In the genomic region with DNA sequence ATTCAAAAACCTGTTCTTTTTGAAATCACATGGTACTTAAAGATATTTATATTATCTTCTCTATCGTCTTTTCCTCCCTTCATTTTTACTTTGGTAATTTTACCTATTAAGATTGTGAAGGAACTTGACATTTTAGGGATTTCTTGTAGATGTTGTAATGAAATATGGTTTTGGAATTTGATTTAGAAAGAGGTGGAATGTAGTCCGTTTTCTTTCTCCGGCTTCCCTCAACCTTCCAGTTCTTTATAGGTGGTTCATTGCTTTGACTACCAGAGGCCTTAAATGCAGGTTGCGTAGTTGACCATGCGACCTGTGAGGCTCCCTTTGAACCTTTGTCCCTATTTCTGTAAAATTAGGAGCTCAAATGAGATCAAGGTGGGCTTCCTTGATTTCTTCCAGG, we compare ENCODE assay signal across 36 cellular contexts.
"Had no signal": no experiment of that assay in that cellular context is flagged by ENCODE, and none has a peak within 500 bp of the region (broad histone marks: within the 10 kb centered on the region; RNA-seq: fewer than 3 reads in every experiment).

No MANE protein-coding gene starts in this region.

- H3K36me3 Mint-ChIP-seq: activated CD4-positive, alpha-beta memory T cell treated with anti-CD3 and anti-CD28 coated beads for 36 hours; brain had no signal

- H3K4me3 Mint-ChIP-seq: activated B cell treated with CpG ODN at 0.5 μM for 24 hours; activated CD4-positive, alpha-beta memory T cell treated with anti-CD3 and anti-CD28 coated beads for 36 hours; activated naive CD4-positive, alpha-beta T cell treated with anti-CD3 and anti-CD28 coated beads for 36 hours; activated naive CD8-positive, alpha-beta T cell; activated naive CD8-positive, alpha-beta T cell treated with anti-CD3 and anti-CD28 coated beads, Interleukin-2, amount 50 U/mL, for 24 hours; activated T-cell treated with anti-CD3 and anti-CD28 coated beads, Interleukin-2, amount 50 U/mL, for 72 hours; activated T-helper 17 cell treated with anti-CD3 and anti-CD28 coated beads, Interleukin-2, amount 50 U/mL, for 72 hours; brain had no signal

- H3K36me3 ChIP-seq: Peyer's patch had no signal

- FAIRE-seq: bronchial epithelial cell, K562 had no signal

- H3K4me3 ChIP-seq: K562, Peyer's patch had no signal

- H3K27me3 Mint-ChIP-seq: activated CD4-positive, alpha-beta memory T cell treated with anti-CD3 and anti-CD28 coated beads for 36 hours; activated naive CD8-positive, alpha-beta T cell; activated naive CD8-positive, alpha-beta T cell treated with anti-CD3 and anti-CD28 coated beads, Interleukin-2, amount 50 U/mL, for 24 hours; activated T-helper 17 cell treated with anti-CD3 and anti-CD28 coated beads, Interleukin-2, amount 50 U/mL, for 72 hours had no signal

- ATAC-seq: activated naive CD8-positive, alpha-beta T cell treated with anti-CD3 and anti-CD28 coated beads, Interleukin-2, amount 50 U/mL, for 24 hours; activated T-cell treated with anti-CD3 and anti-CD28 coated beads, Interleukin-2, amount 50 U/mL, for 72 hours; activated T-helper 17 cell treated with anti-CD3 and anti-CD28 coated beads, Interleukin-2, amount 50 U/mL, for 72 hours; K562; PC-3 had no signal

- H3K27ac Mint-ChIP-seq: activated B cell treated with CpG ODN at 0.5 μM for 24 hours; activated CD4-positive, alpha-beta memory T cell treated with anti-CD3 and anti-CD28 coated beads for 36 hours; activated T-helper 17 cell treated with anti-CD3 and anti-CD28 coated beads, Interleukin-2, amount 50 U/mL, for 72 hours had no signal

- H3K27ac ChIP-seq: Peyer's patch had no signal

- DNase-seq: activated B cell treated with CpG ODN at 0.5 μM for 24 hours; activated CD4-positive, alpha-beta memory T cell treated with anti-CD3 and anti-CD28 coated beads for 36 hours; activated CD4-positive, alpha-beta T cell treated with anti-CD3 and anti-CD28 coated beads for 4 hours; activated CD4-positive, alpha-beta T cell treated with anti-CD3 and anti-CD28 coated beads, Interleukin-2, amount 50 U/mL, for 1 hour; activated CD4-positive, CD25-positive, alpha-beta regulatory T cell treated with anti-CD3 and anti-CD28 coated beads, Interleukin-2, amount 50 U/mL, for 72 hours; activated CD8-positive, alpha-beta memory T cell treated with anti-CD3 and anti-CD28 coated beads for 24 hours; activated gamma-delta T cell; activated naive CD4-positive, alpha-beta T cell treated with anti-CD3 and anti-CD28 coated beads for 36 hours; activated naive CD8-positive, alpha-beta T cell treated with anti-CD3 and anti-CD28 coated beads, Interleukin-2, amount 50 U/mL, for 24 hours; activated T-cell treated with anti-CD3 and anti-CD28 coated beads, Interleukin-2, amount 50 U/mL, for 1 hour; activated T-cell treated with anti-CD3 and anti-CD28 coated beads, Interleukin-2, amount 50 U/mL, for 72 hours; anterior cingulate cortex; caudate nucleus; cerebellar nuclear complex; NCI-H1048; NCI-H1105 treated with DMSO at 0.1 percent for 48 hours; NCI-H1436; NCI-H1694; NCI-H1930; NCI-H2081 treated with DMSO at 0.1 percent for 48 hours; NCI-H510A; NCI-H526; NCI-H748 treated with DMSO at 0.1 percent for 48 hours; NK-92 treated with Interleukin-12 subunit alpha and Interleukin-12 subunit beta, amount 100 ng/mL, for 24 hours; PC-3; Peyer's patch; Right ventricle myocardium superior; RPMI8226; SW 1271; T-helper 1 cell; T1000 had no signal

- H3K9me3 ChIP-seq: Peyer's patch had no signal

- H3K9me3 Mint-ChIP-seq: activated B cell treated with CpG ODN at 0.5 μM for 24 hours; activated CD4-positive, alpha-beta memory T cell treated with anti-CD3 and anti-CD28 coated beads for 36 hours; activated naive CD4-positive, alpha-beta T cell treated with anti-CD3 and anti-CD28 coated beads for 36 hours; activated naive CD8-positive, alpha-beta T cell treated with anti-CD3 and anti-CD28 coated beads, Interleukin-2, amount 50 U/mL, for 24 hours; activated T-cell treated with anti-CD3 and anti-CD28 coated beads, Interleukin-2, amount 50 U/mL, for 72 hours; activated T-helper 17 cell treated with anti-CD3 and anti-CD28 coated beads, Interleukin-2, amount 50 U/mL, for 72 hours had no signal

- H3K27me3 ChIP-seq: Peyer's patch had no signal

- H3K4me1 Mint-ChIP-seq: activated B cell treated with CpG ODN at 0.5 μM for 24 hours had no signal
